In the genomic region with DNA sequence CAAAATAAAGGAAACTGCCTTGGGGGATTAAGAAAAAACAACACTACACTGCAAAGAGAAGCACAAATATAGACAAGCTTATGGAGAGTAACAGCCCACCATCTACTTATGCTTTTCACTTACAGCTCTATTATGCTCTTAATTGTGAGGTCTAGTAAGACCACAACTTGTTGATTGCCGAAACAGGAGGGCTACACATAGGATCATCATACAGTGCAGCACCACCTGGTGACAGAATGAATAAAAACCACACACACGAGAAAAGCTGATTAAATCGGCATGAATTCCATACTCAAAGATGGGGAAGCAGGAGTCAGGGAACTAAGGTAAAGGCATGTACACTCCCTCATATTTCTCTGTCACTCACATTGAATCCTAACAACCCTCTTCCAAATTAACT, we compare ENCODE assay signal across 1 cellular context.
TF ChIP-seq lines count a peak whose summit lies in the region.

No MANE protein-coding gene starts in this region.

TF ChIP-seq in HCT116, 20 proteins besides CTCF, POLR2A, EP300 and RAD21 (continued from another document):
- TF ChIP-seq, protein P1, sequence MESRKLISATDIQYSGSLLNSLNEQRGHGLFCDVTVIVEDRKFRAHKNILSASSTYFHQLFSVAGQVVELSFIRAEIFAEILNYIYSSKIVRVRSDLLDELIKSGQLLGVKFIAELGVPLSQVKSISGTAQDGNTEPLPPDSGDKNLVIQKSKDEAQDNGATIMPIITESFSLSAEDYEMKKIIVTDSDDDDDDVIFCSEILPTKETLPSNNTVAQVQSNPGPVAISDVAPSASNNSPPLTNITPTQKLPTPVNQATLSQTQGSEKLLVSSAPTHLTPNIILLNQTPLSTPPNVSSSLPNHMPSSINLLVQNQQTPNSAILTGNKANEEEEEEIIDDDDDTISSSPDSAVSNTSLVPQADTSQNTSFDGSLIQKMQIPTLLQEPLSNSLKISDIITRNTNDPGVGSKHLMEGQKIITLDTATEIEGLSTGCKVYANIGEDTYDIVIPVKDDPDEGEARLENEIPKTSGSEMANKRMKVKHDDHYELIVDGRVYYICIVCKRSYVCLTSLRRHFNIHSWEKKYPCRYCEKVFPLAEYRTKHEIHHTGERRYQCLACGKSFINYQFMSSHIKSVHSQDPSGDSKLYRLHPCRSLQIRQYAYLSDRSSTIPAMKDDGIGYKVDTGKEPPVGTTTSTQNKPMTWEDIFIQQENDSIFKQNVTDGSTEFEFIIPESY (IDR thresholded peaks at IDR 0.05; ENCODE audit: extremely low read depth, insufficient replicate concordance, low read length), result no peak
- TF ChIP-seq FOSL1 (IDR thresholded peaks at IDR 0.05; ENCODE audit: low read depth) (no peak), SIN3A (IDR thresholded peaks at IDR 0.05; ENCODE audit: low read depth) (no peak), REST (IDR thresholded peaks at IDR 0.05; ENCODE audit: low read depth) (no peak), CEBPB (IDR thresholded peaks at IDR 0.05; ENCODE audit: low read depth) (no peak), ELF1 (IDR thresholded peaks at IDR 0.05; ENCODE audit: borderline replicate concordance, low read depth) (no peak), POLR2AphosphoS5 (IDR thresholded peaks at IDR 0.05; ENCODE audit: low read depth, low read length) (no peak), SP1 (IDR thresholded peaks at IDR 0.05; ENCODE audit: low read depth) (no peak), SRF (IDR thresholded peaks at IDR 0.05; ENCODE audit: low read depth) (no peak), YY1 (IDR thresholded peaks at IDR 0.05; ENCODE audit: extremely low read depth, insufficient replicate concordance, low read depth, low read length) (no peak), ZFX (IDR thresholded peaks at IDR 0.05) (no peak), TCF7L2 (IDR thresholded peaks at IDR 0.05; ENCODE audit: borderline replicate concordance, extremely low read depth, insufficient read depth, insufficient read length) (no peak), JUND (IDR thresholded peaks at IDR 0.05) (no peak), EZH2 (IDR thresholded peaks at IDR 0.05) (no peak), EZH2phosphoT487 (IDR thresholded peaks at IDR 0.05; ENCODE audit: borderline replicate concordance) (no peak)
